18 cellular contexts compared by ENCODE assay signal in the genomic region with DNA sequence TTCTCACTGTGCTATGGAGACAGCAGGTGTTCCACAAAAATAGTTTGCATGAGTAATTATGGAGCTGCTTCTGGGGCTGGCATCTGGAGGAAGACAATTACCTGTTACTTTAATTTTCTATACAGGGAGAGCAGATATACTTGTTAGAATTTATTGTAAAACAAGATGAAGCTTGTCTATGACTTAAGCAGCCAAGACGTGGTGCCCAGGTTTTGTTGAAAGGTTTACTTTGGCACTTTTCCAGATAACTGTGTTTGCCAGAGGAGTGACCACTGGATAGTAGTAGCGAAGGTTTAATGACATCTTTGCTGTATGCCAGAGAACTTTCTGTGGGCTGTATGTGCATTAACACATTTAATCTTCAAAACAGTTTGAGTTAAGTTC.
A peak's percentile ranks its signal among the peaks of the same experiment; 100 is the strongest.
DNase-seq lines count a peak whose midpoint lies in the region; ATAC-seq and FAIRE-seq lines count a peak whose summit lies in the region.
"Had no signal": no experiment of that assay in that cellular context is flagged by ENCODE, and none has a peak within 500 bp of the region (broad histone marks: within the 10 kb centered on the region; RNA-seq: fewer than 3 reads in every experiment).

No MANE protein-coding gene starts in this region.

- no peaks in the 10 kb centered on the region for H3K4me1 ChIP-seq in small intestine (ENCODE audit: control insufficient read depth in 2 of 2, insufficient read depth in 1 of 2, low read depth in 1 of 2, low read length in 1 of 2)

- no peaks in the 10 kb centered on the region for H3K36me3 ChIP-seq in small intestine (ENCODE audit: control insufficient read depth in 2 of 2, insufficient read depth in 2 of 2, low read length in 2 of 2)
- H3K36me3 ChIP-seq: uterus had no signal

- no peaks in the 10 kb centered on the region for H3K9me3 ChIP-seq in small intestine (ENCODE audit: control insufficient read depth, low read depth)
- H3K9me3 ChIP-seq: uterus had no signal

- FAIRE-seq in small intestine (lab: Jason Lieb, UNC) = no peak
- FAIRE-seq: HepG2 had no signal

- H3K27ac Mint-ChIP-seq in activated CD8-positive, alpha-beta T cell treated with anti-CD3 and anti-CD28 coated beads, Interleukin-2, amount 10 ng/mL, durations not matched to agents 7 days and 5 days = no peak overlapping the region
- H3K27ac Mint-ChIP-seq: activated naive CD8-positive, alpha-beta T cell; CD8-positive, alpha-beta memory T cell; natural killer cell; progenitor cell of endocrine pancreas; stimulated activated naive CD8-positive, alpha-beta T cell treated with anti-CD3 and anti-CD28 coated beads, Interleukin-15, amount 100 ng/mL, for 72 hours had no signal

- H3K4me3 Mint-ChIP-seq in activated CD8-positive, alpha-beta T cell treated with anti-CD3 and anti-CD28 coated beads, Interleukin-2, amount 10 ng/mL, durations not matched to agents 7 days and 5 days = no peak overlapping the region
- H3K4me3 Mint-ChIP-seq: activated naive CD8-positive, alpha-beta T cell; CD8-positive, alpha-beta memory T cell; natural killer cell; stimulated activated naive CD8-positive, alpha-beta T cell treated with anti-CD3 and anti-CD28 coated beads, Interleukin-15, amount 100 ng/mL, for 72 hours had no signal

- H3K27me3 Mint-ChIP-seq in activated CD8-positive, alpha-beta T cell treated with anti-CD3 and anti-CD28 coated beads, Interleukin-2, amount 10 ng/mL, durations not matched to agents 7 days and 5 days (ENCODE audit: low read depth) = peaks cover 3% of the 10 kb centered on the region
- H3K27me3 Mint-ChIP-seq: activated naive CD8-positive, alpha-beta T cell; progenitor cell of endocrine pancreas; stimulated activated naive CD8-positive, alpha-beta T cell treated with anti-CD3 and anti-CD28 coated beads, Interleukin-15, amount 100 ng/mL, for 72 hours had no signal

- no peak overlapping the region for H3K27ac ChIP-seq in small intestine (ENCODE audit: low read depth in 1 of 2, low read length in 1 of 2)

- CTCF ChIA-PET in activated CD8-positive, alpha-beta T cell treated with anti-CD3 and anti-CD28 coated beads, Interleukin-2, amount 10 ng/mL, durations not matched to agents 7 days and 5 days (lab: Charles Lee) = no interaction called here

- no peaks in the 10 kb centered on the region for H3K9me3 Mint-ChIP-seq in activated CD8-positive, alpha-beta T cell treated with anti-CD3 and anti-CD28 coated beads, Interleukin-2, amount 10 ng/mL, durations not matched to agents 7 days and 5 days (ENCODE audit: insufficient read depth)
- H3K9me3 Mint-ChIP-seq: stimulated activated naive CD8-positive, alpha-beta T cell treated with anti-CD3 and anti-CD28 coated beads, Interleukin-15, amount 100 ng/mL, for 72 hours had no signal

- H3K4me3 ChIP-seq in small intestine (ENCODE audit: low read depth in 1 of 2, low read length in 2 of 2) = no peak overlapping the region
- H3K4me3 ChIP-seq: uterus had no signal

- no peaks in the 10 kb centered on the region for H3K27me3 ChIP-seq in small intestine (ENCODE audit: control insufficient read depth in 2 of 2, insufficient read depth in 2 of 2, low read length in 2 of 2)
- H3K27me3 ChIP-seq: uterus had no signal

- no peak for ATAC-seq in HG03175 (IDR thresholded peaks at IDR 0.05; ENCODE audit: unreplicated experiment)
- no peak for ATAC-seq in activated CD8-positive, alpha-beta T cell treated with anti-CD3 and anti-CD28 coated beads, Interleukin-2, amount 10 ng/mL, durations not matched to agents 7 days and 5 days
- ATAC-seq: HepG2, Right ventricle myocardium inferior had no signal

- DNase-seq in COLO668 (lab: John Stamatoyannopoulos, UW; ENCODE audit: unreplicated experiment) (peak; percentile 50), M059J (ENCODE audit: low read depth) (peak; percentile 45), NCI-H748 treated with DMSO at 0.1 percent for 48 hours (lab: John Stamatoyannopoulos, UW) (peak; percentile 96), glomerular visceral epithelial cell (ENCODE audit: extremely low spot score) (peak; percentile 58), anterior cingulate cortex (lab: John Stamatoyannopoulos, UW) (no peak), small intestine (no peak)
- no peak for DNase-seq in activated CD8-positive, alpha-beta T cell treated with anti-CD3 and anti-CD28 coated beads, Interleukin-2, amount 10 ng/mL, durations not matched to agents 7 days and 5 days
- DNase-seq: CD8-positive, alpha-beta memory T cell; central memory CD4-positive, alpha-beta T cell; natural killer cell; stimulated activated naive CD8-positive, alpha-beta T cell treated with anti-CD3 and anti-CD28 coated beads, Interleukin-15, amount 100 ng/mL, for 72 hours; T-helper 2 cell had no signal

- H3K4me1 Mint-ChIP-seq in activated CD8-positive, alpha-beta T cell treated with anti-CD3 and anti-CD28 coated beads, Interleukin-2, amount 10 ng/mL, durations not matched to agents 7 days and 5 days (ENCODE audit: low read depth) = peaks cover 8% of the 10 kb centered on the region
- H3K4me1 Mint-ChIP-seq: CD8-positive, alpha-beta memory T cell; natural killer cell had no signal

- POLR2A ChIA-PET in activated CD8-positive, alpha-beta T cell treated with anti-CD3 and anti-CD28 coated beads, Interleukin-2, amount 10 ng/mL, durations not matched to agents 7 days and 5 days (lab: Charles Lee) = interaction anchor here (0.7 kb wide), 1 partner anchor 484 kb away, joined by 3 read pairs; no protein-coding TSS in a partner anchor

- no peaks in the 10 kb centered on the region for H3K36me3 Mint-ChIP-seq in activated CD8-positive, alpha-beta T cell treated with anti-CD3 and anti-CD28 coated beads, Interleukin-2, amount 10 ng/mL, durations not matched to agents 7 days and 5 days (ENCODE audit: low read depth)
- H3K36me3 Mint-ChIP-seq: activated naive CD8-positive, alpha-beta T cell; natural killer cell had no signal

- 22 to 60% (median 41%) methylated on average over 2 of the region's 2 CpGs for WGBS in small intestine, 3 donors

Comparison
In these comparisons a context has a peak if more than half of its experiments do, and no peak if none do; other contexts are left out.
1. DNase-seq: peak in COLO668 (single experiment), M059J (single experiment), NCI-H748 treated with DMSO at 0.1 percent for 48 hours (single experiment) and glomerular visceral epithelial cell (single experiment); none in anterior cingulate cortex (0 of 58), small intestine (single experiment) and activated CD8-positive, alpha-beta T cell treated with anti-CD3 and anti-CD28 coated beads, Interleukin-2, amount 10 ng/mL, durations not matched to agents 7 days and 5 days (single experiment).